Comparison of ENCODE assay signal across 8 cellular contexts in genomic region chr10:57338823-57339558, GRCh38.
A peak's percentile ranks its signal among the peaks of the same experiment; 100 is the strongest.
DNase-seq lines count a peak whose midpoint lies in the region; ATAC-seq and TF ChIP-seq lines count a peak whose summit lies in the region.

No MANE protein-coding gene starts in this region.

- H3K4me1 Mint-ChIP-seq in MCF 10A (ENCODE audit: insufficient read depth, unreplicated experiment) = no peaks in the 10 kb centered on the region
- H3K4me1 Mint-ChIP-seq in memory B cell = no peaks in the 10 kb centered on the region

- in situ Hi-C loops in HAP-1 (cut with MboI; ENCODE audit: low sequenced_read_pairs) = loop anchor here (25.0 kb wide), 1 partner anchor 498 kb away; no protein-coding TSS in a partner anchor

- H3K36me3 Mint-ChIP-seq in MCF 10A (ENCODE audit: insufficient read depth, unreplicated experiment) = no peaks in the 10 kb centered on the region
- no peaks in the 10 kb centered on the region for H3K36me3 Mint-ChIP-seq in memory B cell

- H3K4me3 Mint-ChIP-seq in MCF 10A (ENCODE audit: unreplicated experiment) (no peak overlapping the region), memory B cell (no peak overlapping the region)

- H3K9me3 ChIP-seq in HAP-1 = no peaks in the 10 kb centered on the region

- ATAC-seq in memory B cell (ENCODE audit: low read depth) = peak; percentile 32

- no peaks in the 10 kb centered on the region for H3K4me1 ChIP-seq in HAP-1

- H3K9me3 Mint-ChIP-seq in MCF 10A (ENCODE audit: unreplicated experiment) (no peaks in the 10 kb centered on the region), memory B cell (no peaks in the 10 kb centered on the region)

- POLR2A ChIA-PET in MCF 10A (lab: Yijun Ruan, JAX) = no interaction called here

- CTCF ChIA-PET in MCF 10A (lab: Yijun Ruan, JAX) = interaction anchor here (0.6 to 3.7 kb wide), 11 partner anchors 10 to 814 kb away, joined by 3 to 50 read pairs (median 4); no protein-coding TSS in a partner anchor

- H3K36me3 ChIP-seq in HAP-1 (replicated peaks) = no peaks in the 10 kb centered on the region

- BruUV-seq in MCF 10A (replicated peaks; lab: Mats Ljungman, UMichigan) = no TSS peak

- no peak overlapping the region for H3K27ac Mint-ChIP-seq in MCF 10A (ENCODE audit: low read depth, unreplicated experiment)
- H3K27ac Mint-ChIP-seq in memory B cell = no peak overlapping the region

- H3K4me3 ChIP-seq in HAP-1 = no peak overlapping the region

- H3K27me3 Mint-ChIP-seq in MCF 10A (ENCODE audit: insufficient read depth, unreplicated experiment) = peaks cover 6% of the 10 kb centered on the region
- no peaks in the 10 kb centered on the region for H3K27me3 Mint-ChIP-seq in memory B cell

- no peaks in the 10 kb centered on the region for H3K27me3 ChIP-seq in HAP-1 (ENCODE audit: low read depth)

- intact Hi-C loops in MCF 10A (cut with micrococcal nuclease) = loop anchor here (1.0 to 5.0 kb wide), 6 partner anchors 243 to 813 kb away; no protein-coding TSS in a partner anchor

- DNase-seq in NCI-H2196 (lab: John Stamatoyannopoulos, UW; ENCODE audit: unreplicated experiment) = peak; percentile 17
- DNase-seq in NCI-H2196 treated with DMSO at 0.1 percent for 48 hours (lab: John Stamatoyannopoulos, UW; ENCODE audit: unreplicated experiment) = no peak
- peak; percentile 62 to 69 for DNase-seq in HAP-1 (ENCODE audit: low spot score in 2 of 2)
- peak; percentile 45 for DNase-seq in NCI-H146 (lab: John Stamatoyannopoulos, UW)
- DNase-seq in MCF 10A (ENCODE audit: unreplicated experiment) = peak; percentile 56
- DNase-seq in memory B cell (ENCODE audit: low spot score in 2 of 2) = peak in 1 of 2 donors; percentile 18
- no peak for DNase-seq in activated naive CD4-positive, alpha-beta T cell treated with anti-CD3 and anti-CD28 coated beads, Interleukin-2, amount 50 U/mL, for 16 hours
- no peak for DNase-seq in GOT3 (lab: John Stamatoyannopoulos, UW)

- peak; percentile 55 for TF ChIP-seq CTCF in MCF 10A (IDR thresholded peaks at IDR 0.05; ENCODE audit: unreplicated experiment)

Comparison
In these comparisons a context has a peak if more than half of its experiments do, and no peak if none do; other contexts are left out.
1. DNase-seq: peak in NCI-H2196 (single experiment), HAP-1 (2 of 2), NCI-H146 (single experiment) and MCF 10A (single experiment); none in NCI-H2196 treated with DMSO at 0.1 percent for 48 hours (single experiment), activated naive CD4-positive, alpha-beta T cell treated with anti-CD3 and anti-CD28 coated beads, Interleukin-2, amount 50 U/mL, for 16 hours (single experiment) and GOT3 (single experiment).